ENCODE assay signal across 10 cellular contexts in the genomic region with DNA sequence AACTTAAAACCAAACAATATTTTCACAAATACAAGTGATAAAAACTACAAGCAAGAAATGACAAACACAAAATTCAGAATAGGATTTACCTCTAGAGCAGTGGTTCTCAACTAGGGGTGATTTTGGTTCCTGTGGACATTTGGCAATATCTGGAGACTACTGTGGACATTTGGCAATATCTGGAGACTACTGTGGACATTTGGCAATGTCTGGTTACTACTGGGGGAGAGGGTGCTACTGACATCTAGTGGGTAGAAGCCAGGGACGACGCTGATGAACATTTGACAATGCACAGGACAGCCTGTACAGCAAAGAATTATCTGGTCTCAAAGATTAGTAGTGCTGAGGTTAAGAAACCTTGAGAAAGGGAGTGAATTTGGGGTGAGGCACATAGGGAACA.
A peak's percentile ranks its signal among the peaks of the same experiment; 100 is the strongest.
DNase-seq lines count a peak whose midpoint lies in the region; ATAC-seq and TF ChIP-seq lines count a peak whose summit lies in the region.
"Had no signal": no experiment of that assay in that cellular context is flagged by ENCODE, and none has a peak within 500 bp of the region (broad histone marks: within the 10 kb centered on the region; RNA-seq: fewer than 3 reads in every experiment).

No MANE protein-coding gene starts in this region.

- H3K4me1 Mint-ChIP-seq in stimulated activated memory B cell treated with anti-CD40 and anti-IgM and Interleukin-4, amounts not matched to agents 10 μg/mL and 1 μg/mL and 100 μg/mL, for 72 hours, result no peaks in the 10 kb centered on the region
- H3K4me1 Mint-ChIP-seq: naive B cell had no signal

- intact Hi-C loops in A673 (cut with micrococcal nuclease; ENCODE audit: unreplicated experiment), result loop anchor here (5.0 kb wide), 1 partner anchor 134 kb away; no protein-coding TSS in a partner anchor

- no peaks in the 10 kb centered on the region for H3K27me3 Mint-ChIP-seq in stimulated activated memory B cell treated with anti-CD40 and anti-IgM and Interleukin-4, amounts not matched to agents 10 μg/mL and 1 μg/mL and 100 μg/mL, for 72 hours

- H3K9me3 ChIP-seq in A673 (ENCODE audit: low read depth, low read length, poor library complexity, severe bottlenecking), result no peaks in the 10 kb centered on the region

- no peak overlapping the region for H3K4me3 Mint-ChIP-seq in stimulated activated memory B cell treated with anti-CD40 and anti-IgM and Interleukin-4, amounts not matched to agents 10 μg/mL and 1 μg/mL and 100 μg/mL, for 72 hours
- H3K4me3 Mint-ChIP-seq: brain, naive B cell had no signal

- peak; percentile 23 for DNase-seq in A673 (ENCODE audit: low spot score)
- peak; percentile 3 for DNase-seq in RPMI8226
- DNase-seq in foreskin keratinocyte, result no peak
- DNase-seq in SKM-1 (lab: John Stamatoyannopoulos, UW; ENCODE audit: unreplicated experiment), result no peak
- DNase-seq in NCI-H2029 (lab: John Stamatoyannopoulos, UW), result no peak
- no peak for DNase-seq in HuH-7.5 (ENCODE audit: low spot score)
- DNase-seq: naive B cell had no signal

- POLR2A ChIA-PET in A673 (lab: Charles Lee; ENCODE audit: low non-redundant PET), result no interaction called here

- H3K27me3 ChIP-seq in A673 (replicated peaks; ENCODE audit: insufficient read depth, low read depth, low read length, poor library complexity) (no peaks in the 10 kb centered on the region), foreskin keratinocyte (no peaks in the 10 kb centered on the region)

- H3K36me3 ChIP-seq in A673 (ENCODE audit: insufficient read depth, low read length, poor library complexity, severe bottlenecking), result no peaks in the 10 kb centered on the region

- no peak overlapping the region for H3K27ac Mint-ChIP-seq in stimulated activated memory B cell treated with anti-CD40 and anti-IgM and Interleukin-4, amounts not matched to agents 10 μg/mL and 1 μg/mL and 100 μg/mL, for 72 hours

- H3K4me3 ChIP-seq in A673 (ENCODE audit: low read depth, low read length, poor library complexity, severe bottlenecking), result no peak overlapping the region

- H3K27ac ChIP-seq in A673 (ENCODE audit: low read depth, low read length, poor library complexity, severe bottlenecking) (no peak overlapping the region), foreskin keratinocyte (no peak overlapping the region)

- no TSS peak for BruUV-seq in A673 (replicated peaks; lab: Mats Ljungman, UMichigan)

- peak; percentile 38 for TF ChIP-seq CTCF in A673 (conservative IDR thresholded peaks at IDR 0.05; ENCODE audit: low read depth, low read length)
- peak; percentile 23 for TF ChIP-seq CTCF in GM12873 (IDR thresholded peaks at IDR 0.05; ENCODE audit: insufficient read depth, low read depth, low read length, missing control alignments)
- peak; percentile 25 for TF ChIP-seq CTCF in foreskin keratinocyte (conservative IDR thresholded peaks at IDR 0.05)

- CTCF ChIA-PET in A673 (lab: Charles Lee), result interaction anchor here (1.0 kb wide), 1 partner anchor 136 kb away, joined by 3 read pairs; no protein-coding TSS in a partner anchor

- no peaks in the 10 kb centered on the region for H3K9me3 Mint-ChIP-seq in stimulated activated memory B cell treated with anti-CD40 and anti-IgM and Interleukin-4, amounts not matched to agents 10 μg/mL and 1 μg/mL and 100 μg/mL, for 72 hours
- H3K9me3 Mint-ChIP-seq: naive B cell had no signal

- no peaks in the 10 kb centered on the region for H3K36me3 Mint-ChIP-seq in stimulated activated memory B cell treated with anti-CD40 and anti-IgM and Interleukin-4, amounts not matched to agents 10 μg/mL and 1 μg/mL and 100 μg/mL, for 72 hours
- H3K36me3 Mint-ChIP-seq: brain, naive B cell had no signal

- ATAC-seq in foreskin keratinocyte, result no peak
- ATAC-seq in stimulated activated memory B cell treated with anti-CD40 and anti-IgM and Interleukin-4, amounts not matched to agents 10 μg/mL and 1 μg/mL and 100 μg/mL, for 72 hours, result no peak

- H3K4me1 ChIP-seq in A673 (ENCODE audit: insufficient read depth, low read length, poor library complexity, severe bottlenecking) (no peaks in the 10 kb centered on the region), foreskin keratinocyte (no peaks in the 10 kb centered on the region)

Comparison
In these comparisons a context has a peak if more than half of its experiments do, and no peak if none do; other contexts are left out.
1. DNase-seq: peak in A673 (single experiment) and RPMI8226 (single experiment); none in foreskin keratinocyte (0 of 2), SKM-1 (single experiment), NCI-H2029 (single experiment) and HuH-7.5 (single experiment).
2. Peak in every context shown above with its lines, with median percentiles within 50 percentile points of each other: CTCF ChIP-seq.